Comparison of ENCODE assay signal across 10 cellular contexts in the genomic region with DNA sequence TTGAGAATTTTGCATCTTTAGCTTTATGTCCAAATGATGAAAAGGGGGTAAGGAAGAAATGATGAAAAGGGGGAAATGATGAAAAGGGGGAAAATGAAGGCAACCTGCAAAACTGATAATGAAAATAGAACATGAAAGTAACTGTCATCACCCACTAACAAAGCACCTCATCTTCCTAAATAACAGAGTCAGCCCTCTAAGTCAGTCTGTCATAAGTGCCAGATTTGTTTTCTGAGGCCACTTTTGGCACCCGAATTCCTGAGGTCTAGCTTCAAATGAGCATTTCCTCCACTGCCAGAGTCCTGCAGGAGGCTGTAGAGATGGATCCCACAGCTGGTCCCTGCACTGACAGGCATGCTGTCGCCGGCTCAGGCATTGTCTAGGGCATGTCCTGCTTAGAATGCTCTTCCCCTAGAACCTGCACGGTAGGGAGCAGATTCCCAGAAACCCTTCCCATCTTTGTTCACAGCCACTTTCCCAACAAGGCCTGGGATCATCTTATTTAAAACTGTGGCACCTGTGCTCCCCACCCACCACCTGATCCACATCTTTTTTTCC. TPM values are rescaled to one million over a fixed set of nuclear protein-coding genes. Genes with fewer than 3 reads are reported as not detected.
DNase-seq lines count a peak whose midpoint lies in the region; ATAC-seq, FAIRE-seq and TF ChIP-seq lines count a peak whose summit lies in the region.
"Had no signal": no experiment of that assay in that cellular context is flagged by ENCODE, and none has a peak within 500 bp of the region (broad histone marks: within the 10 kb centered on the region; RNA-seq: fewer than 3 reads in every experiment).

No MANE protein-coding gene starts in this region.

- peaks cover 0 to 3% of the 10 kb centered on the region in 2 donors for H3K4me1 ChIP-seq in kidney (ENCODE audit: control insufficient read depth in 1 of 2, insufficient read depth in 1 of 2, low read depth in 1 of 2, low read length in 2 of 2)

- DNase-seq in kidney: peak; percentile 40
- no peak for DNase-seq in pons (ENCODE audit: low spot score)
- DNase-seq in activated CD4-positive, CD25-positive, alpha-beta regulatory T cell (lab: John Stamatoyannopoulos, UW): no peak
- DNase-seq in activated CD4-positive, alpha-beta T cell treated with anti-CD3 and anti-CD28 coated beads, Interleukin-2, amount 10 ng/mL, durations not matched to agents 24 days and 14 days: no peak
- DNase-seq: foreskin fibroblast, left cardiac atrium, NCI-H2029 treated with DMSO at 0.1 percent for 48 hours had no signal

- no peak for TF ChIP-seq CTCF in kidney (IDR thresholded peaks at IDR 0.05; ENCODE audit: borderline replicate concordance, extremely low read depth, insufficient read depth)

- H3K9me3 Mint-ChIP-seq in activated CD4-positive, alpha-beta T cell treated with anti-CD3 and anti-CD28 coated beads, Interleukin-2, amount 10 ng/mL, durations not matched to agents 24 days and 14 days: peaks cover 8% of the 10 kb centered on the region

- no peak overlapping the region for H3K27ac ChIP-seq in kidney (ENCODE audit: low read depth in 2 of 2, low read length in 2 of 2)

- intact Hi-C loops in kidney (cut with DNase I): no loop called here
- intact Hi-C loops in activated CD4-positive, alpha-beta T cell treated with anti-CD3 and anti-CD28 coated beads, Interleukin-2, amount 10 ng/mL, durations not matched to agents 24 days and 14 days (cut with micrococcal nuclease): no loop called here

- H3K27ac Mint-ChIP-seq in activated CD4-positive, alpha-beta T cell treated with anti-CD3 and anti-CD28 coated beads, Interleukin-2, amount 10 ng/mL, durations not matched to agents 24 days and 14 days: no peak overlapping the region

- no peak overlapping the region for H3K4me3 Mint-ChIP-seq in activated CD4-positive, alpha-beta T cell treated with anti-CD3 and anti-CD28 coated beads, Interleukin-2, amount 10 ng/mL, durations not matched to agents 24 days and 14 days

- H3K9ac ChIP-seq in kidney (ENCODE audit: low read length in 2 of 2): no peak overlapping the region

- FAIRE-seq in kidney (lab: Jason Lieb, UNC): no peak

- H3K4me3 ChIP-seq in kidney (ENCODE audit: low read length in 2 of 2): no peak overlapping the region

- no peaks in the 10 kb centered on the region for H3K27me3 Mint-ChIP-seq in activated CD4-positive, alpha-beta T cell treated with anti-CD3 and anti-CD28 coated beads, Interleukin-2, amount 10 ng/mL, durations not matched to agents 24 days and 14 days

- ATAC-seq in GM18502 (IDR thresholded peaks at IDR 0.05; ENCODE audit: poor library complexity, unreplicated experiment) (peak; percentile 31), GM19455 (IDR thresholded peaks at IDR 0.05; ENCODE audit: unreplicated experiment) (peak; percentile 21), HG03159 (IDR thresholded peaks at IDR 0.05; ENCODE audit: unreplicated experiment) (peak; percentile 33)

- peaks cover 0 to 2% of the 10 kb centered on the region in 2 donors for H3K9me3 ChIP-seq in kidney (ENCODE audit: control insufficient read depth in 1 of 2, low read length in 2 of 2)

- H3K36me3 Mint-ChIP-seq in activated CD4-positive, alpha-beta T cell treated with anti-CD3 and anti-CD28 coated beads, Interleukin-2, amount 10 ng/mL, durations not matched to agents 24 days and 14 days (ENCODE audit: low read depth): peaks cover 13% of the 10 kb centered on the region

- peaks cover 0 to 2% of the 10 kb centered on the region in 2 donors for H3K36me3 ChIP-seq in kidney (ENCODE audit: control insufficient read depth in 1 of 2, insufficient read depth in 2 of 2, low read length in 2 of 2)

- peaks cover 26% of the 10 kb centered on the region for H3K4me1 Mint-ChIP-seq in activated CD4-positive, alpha-beta T cell treated with anti-CD3 and anti-CD28 coated beads, Interleukin-2, amount 10 ng/mL, durations not matched to agents 24 days and 14 days

RNA-seq across cellular contexts. Expression of a gene that starts 25.3 kb away (rescaled TPM):
- 25.5 TPM for total RNA-seq in kidney
- 7.4 TPM for polyA plus RNA-seq in kidney (ENCODE audit: insufficient read depth, low read depth, low replicate concordance)
- 20.8 and 22.1 TPM in 2 replicates for total RNA-seq in activated CD4-positive, alpha-beta T cell treated with anti-CD3 and anti-CD28 coated beads, Interleukin-2, amount 10 ng/mL, durations not matched to agents 24 days and 14 days
